Comparison of ENCODE assay signal across 8 cellular contexts in genomic region chr17:56593073-56593740, GRCh38. TPM values are rescaled to one million over a fixed set of nuclear protein-coding genes. Genes with fewer than 3 reads are reported as not detected.
DNase-seq lines count a peak whose midpoint lies in the region; ATAC-seq and TF ChIP-seq lines count a peak whose summit lies in the region.

Gene NOG (plus strand): TSS chr17:56593699. CDS start chr17:56594224, 525 bp downstream.

- intact Hi-C loops in PC-3 (cut with micrococcal nuclease) = loop anchor here (1.0 to 2.0 kb wide), 5 partner anchors 36 to 242 kb away; partner anchors contain the start of gene DGKE

- H3K27me3 ChIP-seq in AG04450 (ENCODE audit: control insufficient read depth, insufficient read depth, low read length) = peaks cover 37% of the 10 kb centered on the region
- H3K27me3 ChIP-seq in PC-3 (ENCODE audit: low read length) = peaks cover 21% of the 10 kb centered on the region
- peaks cover 39% of the 10 kb centered on the region for H3K27me3 ChIP-seq in osteoblast (ENCODE audit: insufficient read depth, low read length)

- no TSS peak for BruUV-seq in PC-3 (replicated peaks; lab: Mats Ljungman, UMichigan)

- no peaks in the 10 kb centered on the region for H3F3A ChIP-seq in PC-3 (ENCODE audit: low read length, unreplicated experiment)

- peak within 1 kb of the TSS; percentile 51 for H3K9ac ChIP-seq in PC-3 (ENCODE audit: low read length)

- no peaks in the 10 kb centered on the region for H3K36me3 Mint-ChIP-seq in activated naive CD4-positive, alpha-beta T cell treated with anti-CD3 and anti-CD28 coated beads, Interleukin-2, amount 50 U/mL, for 72 hours
- H3K36me3 Mint-ChIP-seq in glutamatergic neuron (ENCODE audit: unreplicated experiment) = no peaks in the 10 kb centered on the region

- H3K36me3 ChIP-seq in PC-3 (ENCODE audit: low read depth, low read length) (no peaks in the 10 kb centered on the region), osteoblast (ENCODE audit: insufficient read depth, low read length) (no peaks in the 10 kb centered on the region)

- DNase-seq in AG04450 (ENCODE audit: low read depth, low spot score) (no peak), HCEC 1CT (peak; percentile 79), PC-3 (peak; percentile 74), glutamatergic neuron (peak; percentile 54), osteoblast (ENCODE audit: insufficient read length, low spot score, missing footprints) (peak; percentile 96)
- peak in 1 of 2 donors; percentile 54 for DNase-seq in activated naive CD4-positive, alpha-beta T cell treated with anti-CD3 and anti-CD28 coated beads, Interleukin-2, amount 50 U/mL, for 72 hours (ENCODE audit: low spot score in 2 of 2)
- no peak for DNase-seq in NK-92 treated with Interleukin-12 subunit alpha and Interleukin-12 subunit beta, amount 100 ng/mL, for 24 hours (lab: John Stamatoyannopoulos, UW)

- ATAC-seq in PC-3 (peak; percentile 36), GM18502 (IDR thresholded peaks at IDR 0.05; ENCODE audit: poor library complexity, unreplicated experiment) (no peak)
- ATAC-seq in activated naive CD4-positive, alpha-beta T cell treated with anti-CD3 and anti-CD28 coated beads, Interleukin-2, amount 50 U/mL, for 72 hours = peak; percentile 32 to 46

- peak within 1 kb of the TSS; percentile 75 for H2AFZ ChIP-seq in PC-3 (ENCODE audit: low read length)
- peak within 1 kb of the TSS; percentile 81 for H2AFZ ChIP-seq in osteoblast (ENCODE audit: low read length)

- H3K9me3 ChIP-seq in AG04450 (ENCODE audit: control insufficient read depth, insufficient read depth, low read length) (no peaks in the 10 kb centered on the region; the same call in 1 of the 2 replicates), PC-3 (ENCODE audit: low read length) (no peaks in the 10 kb centered on the region), osteoblast (ENCODE audit: low read depth, low read length) (no peaks in the 10 kb centered on the region)

- H3K4me1 ChIP-seq in PC-3 (ENCODE audit: insufficient read depth, low read length) (peaks cover 17% of the 10 kb centered on the region), osteoblast (ENCODE audit: insufficient read depth, low read length) (peaks cover 14% of the 10 kb centered on the region)

- no peaks in the 10 kb centered on the region for H3K9me3 Mint-ChIP-seq in activated naive CD4-positive, alpha-beta T cell treated with anti-CD3 and anti-CD28 coated beads, Interleukin-2, amount 50 U/mL, for 72 hours
- H3K9me3 Mint-ChIP-seq in glutamatergic neuron (ENCODE audit: unreplicated experiment) = peaks cover 10% of the 10 kb centered on the region

- peaks cover 18% of the 10 kb centered on the region for H3K27me3 Mint-ChIP-seq in glutamatergic neuron (ENCODE audit: unreplicated experiment)

- peaks cover 6% of the 10 kb centered on the region for H3K4me1 Mint-ChIP-seq in glutamatergic neuron (ENCODE audit: low read depth, unreplicated experiment)

- H3K4me3 ChIP-seq in AG04450 (ENCODE audit: low read depth, low read length) = peak within 1 kb of the TSS; percentile 67
- H3K4me3 ChIP-seq in PC-3 (ENCODE audit: low read length) = peak within 1 kb of the TSS; percentile 74
- peak within 1 kb of the TSS; percentile 73 for H3K4me3 ChIP-seq in osteoblast (ENCODE audit: insufficient read depth, low read length)

- POLR2A ChIA-PET in AG04450 (lab: Yijun Ruan, JAX) = interaction anchor here (0.6 to 2.2 kb wide), 4 partner anchors 106 to 430 kb away, joined by 5 to 14 read pairs (median 8); no protein-coding TSS in a partner anchor
- POLR2A ChIA-PET in PC-3 (lab: Charles Lee; ENCODE audit: unreplicated experiment) = interaction anchor here (0.6 to 1.1 kb wide), 8 partner anchors 33 to 1354 kb away, joined by 3 to 6 read pairs (median 4); partner anchors contain the start of gene TRIM25

- H3K27ac Mint-ChIP-seq in activated naive CD4-positive, alpha-beta T cell treated with anti-CD3 and anti-CD28 coated beads, Interleukin-2, amount 50 U/mL, for 72 hours = no peak within 1 kb of the TSS
- H3K27ac Mint-ChIP-seq in glutamatergic neuron (ENCODE audit: unreplicated experiment) = no peak within 1 kb of the TSS

- H3K27ac ChIP-seq in AG04450 (ENCODE audit: low read depth, low read length) = no peak within 1 kb of the TSS
- peak within 1 kb of the TSS; percentile 19 for H3K27ac ChIP-seq in PC-3 (ENCODE audit: low read length)
- no peak within 1 kb of the TSS for H3K27ac ChIP-seq in osteoblast (ENCODE audit: low read depth, low read length)

- H3K4me2 ChIP-seq in PC-3 (ENCODE audit: low read length) (peak within 1 kb of the TSS; percentile 93), osteoblast (ENCODE audit: insufficient read depth, low read length) (peak within 1 kb of the TSS; percentile 89)

- H3K9me2 ChIP-seq in PC-3 (replicated peaks; ENCODE audit: low read length) = no peaks in the 10 kb centered on the region

- peaks cover 21% of the 10 kb centered on the region for H3K79me2 ChIP-seq in PC-3 (ENCODE audit: low read length)
- no peaks in the 10 kb centered on the region for H3K79me2 ChIP-seq in osteoblast (ENCODE audit: insufficient read depth, low read length)

- peak within 1 kb of the TSS; percentile 90 for H3K4me3 Mint-ChIP-seq in glutamatergic neuron (ENCODE audit: unreplicated experiment)

- TF ChIP-seq CTCF in AG04450 (IDR thresholded peaks at IDR 0.05; ENCODE audit: low read depth, low read length) = no peak
- TF ChIP-seq CTCF in PC-3 (conservative IDR thresholded peaks at IDR 0.05; ENCODE audit: low read depth, low read length) = no peak
- TF ChIP-seq CTCF in glutamatergic neuron (IDR thresholded peaks at IDR 0.05; ENCODE audit: partially characterized antibody, unreplicated experiment) = no peak
- TF ChIP-seq CTCF in osteoblast (IDR thresholded peaks at IDR 0.05; ENCODE audit: extremely low read depth, low read depth, low read length) = no peak

- no peaks in the 10 kb centered on the region for H4K20me1 ChIP-seq in PC-3 (ENCODE audit: low read length)
- no peaks in the 10 kb centered on the region for H4K20me1 ChIP-seq in osteoblast (ENCODE audit: insufficient read depth, low read length)

- CTCF ChIA-PET in AG04450 (lab: Charles Lee) = interaction anchor here (0.6 to 12.6 kb wide), 27 partner anchors 9 to 748 kb away, joined by 3 to 272 read pairs (median 5); no protein-coding TSS in a partner anchor
- CTCF ChIA-PET in PC-3 (lab: Charles Lee) = interaction anchor here (0.6 to 5.4 kb wide), 11 partner anchors 36 to 1241 kb away, joined by 3 to 76 read pairs (median 6); partner anchors contain the start of gene SCPEP1

RNA-seq across cellular contexts. Expression of gene NOG, which starts in this region (rescaled TPM):
- 0.64 and 0.97 TPM in 2 replicates for polyA plus RNA-seq in AG04450 (2011; rRNA removed)
- polyA minus RNA-seq in AG04450 (2011; rRNA and poly(A)+ RNA removed) = 0.48 and 0.64 TPM in 2 replicates
- 23.9 and 30.6 TPM in 2 replicates for total RNA-seq in PC-3 (2014; rRNA removed)
- 10 to 100 TPM in 1 of 2 donors, under 1 TPM in 1; 0.16 to 15.7 TPM for total RNA-seq in activated naive CD4-positive, alpha-beta T cell treated with anti-CD3 and anti-CD28 coated beads, Interleukin-2, amount 50 U/mL, for 72 hours
- not detected for total RNA-seq in glutamatergic neuron (ENCODE audit: unreplicated experiment)
- 0.72 and 1.2 TPM in 2 replicates for total RNA-seq in osteoblast

Comparison
In these comparisons a context has a peak if more than half of its experiments do, and no peak if none do; other contexts are left out.
1. Peak in DNase-seq in glutamatergic neuron; RNA of the gene not detected or under 1 TPM.
2. DNase-seq: peak in HCEC 1CT (single experiment), PC-3 (single experiment) and osteoblast (single experiment); none in AG04450 (single experiment) and NK-92 treated with Interleukin-12 subunit alpha and Interleukin-12 subunit beta, amount 100 ng/mL, for 24 hours (single experiment).
3. Peak in every context shown above with its lines, with median percentiles within 50 percentile points of each other: H3K4me3 ChIP-seq.